14 cellular contexts compared by ENCODE assay signal in genomic region chr2:37020212-37020886, GRCh38. TPM values are rescaled to one million over a fixed set of nuclear protein-coding genes. Genes with fewer than 3 reads are reported as not detected.
DNase-seq lines count a peak whose midpoint lies in the region; ATAC-seq, FAIRE-seq and TF ChIP-seq lines count a peak whose summit lies in the region.
"Had no signal": no experiment of that assay in that cellular context is flagged by ENCODE, and none has a peak within 500 bp of the region (broad histone marks: within the 10 kb centered on the region; RNA-seq: fewer than 3 reads in every experiment).

No MANE protein-coding gene starts in this region.

- H3K36me3 ChIP-seq in brain microvascular endothelial cell (replicated peaks) (peaks cover 18% of the 10 kb centered on the region), kidney (ENCODE audit: control insufficient read depth in 1 of 2, insufficient read depth in 2 of 2, low read length in 2 of 2) (peaks cover 11 to 12% of the 10 kb centered on the region in 2 donors), smooth muscle cell (ENCODE audit: low read depth) (peaks cover 19% of the 10 kb centered on the region)

- H3K4me1 ChIP-seq in kidney (ENCODE audit: control insufficient read depth in 1 of 2, insufficient read depth in 1 of 2, low read depth in 1 of 2, low read length in 2 of 2) (no peaks in the 10 kb centered on the region), smooth muscle cell (ENCODE audit: low read depth) (no peaks in the 10 kb centered on the region)

- peak overlapping the region; percentile 14 for H3K4me2 ChIP-seq in smooth muscle cell

- no peaks in the 10 kb centered on the region for H3F3A ChIP-seq in smooth muscle cell (ENCODE audit: low read depth)

- 38% methylated on average over 5 of the region's 5 CpGs for WGBS in smooth muscle cell (ENCODE audit: low lambda C conversion rate)

- no peak overlapping the region for H3K9ac ChIP-seq in kidney (ENCODE audit: low read length in 2 of 2)
- H3K9ac ChIP-seq in smooth muscle cell (ENCODE audit: low read depth) = no peak overlapping the region

- H3K4me3 ChIP-seq in brain microvascular endothelial cell (ENCODE audit: low read depth, low read length) = no peak overlapping the region
- no peak overlapping the region for H3K4me3 ChIP-seq in kidney (ENCODE audit: low read length in 2 of 2)
- no peak overlapping the region for H3K4me3 ChIP-seq in smooth muscle cell

- no peaks in the 10 kb centered on the region for H3K79me2 ChIP-seq in smooth muscle cell (ENCODE audit: low read depth)

- H4K20me1 ChIP-seq in smooth muscle cell (ENCODE audit: low read depth) = no peaks in the 10 kb centered on the region

- no peak overlapping the region for H2AFZ ChIP-seq in smooth muscle cell (ENCODE audit: low read depth)

- H3K27ac ChIP-seq in brain microvascular endothelial cell (peak overlapping the region; percentile 84), kidney (ENCODE audit: low read depth in 2 of 2, low read length in 2 of 2) (peak overlapping the region in 1 of 2 donors; percentile 41), smooth muscle cell (ENCODE audit: low read depth) (peak overlapping the region; percentile 85)
- H3K27ac ChIP-seq: VCaP had no signal

- DNase-seq in ELF-1 (ENCODE audit: low read depth, low spot score) = peak; percentile 4
- peak; percentile 97 for DNase-seq in brain microvascular endothelial cell
- peak; percentile 94 for DNase-seq in kidney
- DNase-seq in smooth muscle cell (lab: John Stamatoyannopoulos, UW; ENCODE audit: unreplicated experiment) = no peak
- no peak for DNase-seq in glomerular visceral epithelial cell (ENCODE audit: extremely low spot score)
- no peak for DNase-seq in epidermal melanocyte (ENCODE audit: insufficient read length, low spot score)
- no peak for DNase-seq in DMS 273 (lab: John Stamatoyannopoulos, UW; ENCODE audit: unreplicated experiment)
- DNase-seq: Calu3; effector memory CD4-positive, alpha-beta T cell; GOT3; NCI-H1417 had no signal

- in situ Hi-C loops in brain microvascular endothelial cell (cut with HindIII; ENCODE audit: low pct_ligation_motif_present, low sequenced_read_pairs) = no loop called here

- no peak for FAIRE-seq in kidney (lab: Jason Lieb, UNC)
- FAIRE-seq: RCC 7860 had no signal

- intact Hi-C loops in kidney (cut with DNase I) = no loop called here

- H3K27me3 ChIP-seq in brain microvascular endothelial cell (replicated peaks) = no peaks in the 10 kb centered on the region
- no peaks in the 10 kb centered on the region for H3K27me3 ChIP-seq in smooth muscle cell (ENCODE audit: low read depth)

- no peak for ATAC-seq in HG02885 (IDR thresholded peaks at IDR 0.05; ENCODE audit: poor library complexity, unreplicated experiment)

- TF ChIP-seq CTCF in brain microvascular endothelial cell (IDR thresholded peaks at IDR 0.05; ENCODE audit: low read depth, low read length, missing control alignments) = no peak
- no peak for TF ChIP-seq CTCF in kidney (IDR thresholded peaks at IDR 0.05; ENCODE audit: borderline replicate concordance, extremely low read depth, insufficient read depth)
- TF ChIP-seq CTCF in smooth muscle cell (IDR thresholded peaks at IDR 0.05; ENCODE audit: borderline replicate concordance, insufficient read depth, poor library complexity, severe bottlenecking) = no peak

- H3K9me3 ChIP-seq in kidney (ENCODE audit: control insufficient read depth in 1 of 2, low read length in 2 of 2) (no peaks in the 10 kb centered on the region), smooth muscle cell (replicated peaks; ENCODE audit: low read depth) (no peaks in the 10 kb centered on the region)

RNA-seq across cellular contexts. Expression of gene STRN, which starts 54.0 kb away (rescaled TPM):
- total RNA-seq in kidney = 42.7 TPM
- 3.7 TPM for polyA plus RNA-seq in kidney (ENCODE audit: insufficient read depth, low read depth, low replicate concordance)
- 17.4 and 19.6 TPM in 2 replicates for total RNA-seq in smooth muscle cell
- 4.6 and 8.1 TPM in 2 replicates for polyA plus RNA-seq in smooth muscle cell

Comparison
In these comparisons a context has a peak if more than half of its experiments do, and no peak if none do; other contexts are left out.
1. DNase-seq: peak in ELF-1 (single experiment), brain microvascular endothelial cell (single experiment) and kidney (single experiment); none in smooth muscle cell (single experiment), glomerular visceral epithelial cell (single experiment), epidermal melanocyte (single experiment) and DMS 273 (single experiment).